In the genomic region with DNA sequence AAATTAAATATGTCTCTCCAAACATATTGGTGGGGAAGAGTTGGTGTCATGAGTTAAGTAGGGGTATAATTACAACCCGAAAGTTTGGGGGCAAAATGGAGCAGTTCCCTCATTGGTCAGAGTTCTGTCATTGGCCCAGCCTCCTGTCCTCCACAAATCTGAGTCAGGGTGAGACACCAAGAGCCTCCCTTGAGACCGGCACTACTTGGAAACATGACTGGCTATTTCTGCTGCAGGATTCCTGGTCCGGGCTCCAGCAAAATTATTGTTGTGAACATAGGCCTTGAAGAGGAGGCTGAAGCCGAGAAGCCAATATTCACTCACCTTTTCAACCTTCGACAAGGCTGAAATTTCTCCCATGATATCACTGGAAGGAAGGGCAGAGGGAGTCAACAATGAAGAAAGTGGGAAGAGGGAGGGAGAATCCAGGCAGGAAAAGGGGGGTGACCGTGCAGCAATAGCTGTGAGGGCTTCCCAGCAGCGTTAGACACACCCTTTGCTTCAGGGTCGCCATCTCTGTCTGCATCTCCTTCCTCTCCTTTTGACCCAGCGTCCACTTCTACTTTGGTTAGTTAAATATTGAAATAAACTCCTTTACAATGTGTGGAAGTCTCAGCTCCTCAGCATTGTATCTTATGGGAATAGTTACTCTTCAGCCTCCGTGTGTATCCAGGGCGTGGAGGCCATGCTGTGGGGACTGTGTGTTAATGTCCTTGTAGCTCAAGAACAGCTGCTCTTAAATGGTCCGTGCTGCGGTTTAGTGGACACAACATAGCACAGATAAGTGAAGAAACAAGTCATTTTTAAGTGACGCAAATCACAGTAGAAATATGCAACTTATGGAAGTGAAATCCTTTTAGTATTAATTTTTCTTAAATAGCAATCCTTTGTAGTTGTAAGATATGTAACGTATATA, we compare ENCODE assay signal across 27 cellular contexts.
DNase-seq lines count a peak whose midpoint lies in the region; ATAC-seq, FAIRE-seq and TF ChIP-seq lines count a peak whose summit lies in the region.
"Had no signal": no experiment of that assay in that cellular context is flagged by ENCODE, and none has a peak within 500 bp of the region (broad histone marks: within the 10 kb centered on the region; RNA-seq: fewer than 3 reads in every experiment).

No MANE protein-coding gene starts in this region.

- peaks cover 9% of the 10 kb centered on the region for H3K27me3 Mint-ChIP-seq in endothelial cell (ENCODE audit: unreplicated experiment)
- H3K27me3 Mint-ChIP-seq in neural progenitor cell (ENCODE audit: insufficient read depth, low read depth), result peaks cover 2% of the 10 kb centered on the region
- H3K27me3 Mint-ChIP-seq: activated CD8-positive, alpha-beta memory T cell treated with anti-CD3 and anti-CD28 coated beads, Interleukin-2, amount 10 ng/mL, durations not matched to agents 7 days and 5 days; stimulated activated naive CD8-positive, alpha-beta T cell treated with anti-CD3 and anti-CD28 coated beads, Interleukin-15, amount 100 ng/mL, for 72 hours had no signal

- H3K27me3 ChIP-seq in neural progenitor cell, result no peaks in the 10 kb centered on the region
- H3K27me3 ChIP-seq: heart right ventricle, vagina had no signal

- H3K9me3 Mint-ChIP-seq in endothelial cell (ENCODE audit: unreplicated experiment) (no peaks in the 10 kb centered on the region), neural progenitor cell (peaks cover 4% of the 10 kb centered on the region)
- H3K9me3 Mint-ChIP-seq: activated T-cell treated with anti-CD3 and anti-CD28 coated beads, Interleukin-2, amount 50 U/mL, for 4 hours; stimulated activated naive CD8-positive, alpha-beta T cell treated with anti-CD3 and anti-CD28 coated beads, Interleukin-15, amount 100 ng/mL, for 72 hours had no signal

- H3K36me3 Mint-ChIP-seq in endothelial cell (ENCODE audit: low read depth, unreplicated experiment) (peaks cover 21% of the 10 kb centered on the region), neural progenitor cell (no peaks in the 10 kb centered on the region)

- H3K4me3 ChIP-seq in neural progenitor cell, result no peak overlapping the region
- H3K4me3 ChIP-seq: heart right ventricle, lung, vagina had no signal

- no peaks in the 10 kb centered on the region for H4K20me1 ChIP-seq in neural progenitor cell (ENCODE audit: low read depth)

- H3K27ac Mint-ChIP-seq in endothelial cell (ENCODE audit: unreplicated experiment) (peak overlapping the region; percentile 82), neural progenitor cell (peak overlapping the region; percentile 33)
- H3K27ac Mint-ChIP-seq: activated CD8-positive, alpha-beta memory T cell treated with anti-CD3 and anti-CD28 coated beads, Interleukin-2, amount 10 ng/mL, durations not matched to agents 7 days and 5 days had no signal

- DNase-seq in NCI-H748 (lab: John Stamatoyannopoulos, UW; ENCODE audit: unreplicated experiment) (peak; percentile 24), NCI-H748 treated with DMSO at 0.1 percent for 48 hours (lab: John Stamatoyannopoulos, UW) (no peak), SHP77 (lab: John Stamatoyannopoulos, UW) (peak; percentile 47 to 62), endothelial cell (ENCODE audit: low spot score) (no peak), neural progenitor cell (ENCODE audit: low spot score) (no peak), urothelium cell line (ENCODE audit: low spot score) (no peak), mesenteric fat pad (ENCODE audit: low spot score) (no peak)
- DNase-seq: activated CD4-positive, alpha-beta T cell treated with anti-CD3 and anti-CD28 coated beads, Interleukin-2, amount 50 U/mL, for 4 hours; activated CD8-positive, alpha-beta memory T cell treated with anti-CD3 and anti-CD28 coated beads, Interleukin-2, amount 10 ng/mL, durations not matched to agents 7 days and 5 days; activated gamma-delta T cell treated with Interleukin-2 at 50 U/mL for 16 hours; activated T-cell treated with anti-CD3 and anti-CD28 coated beads, Interleukin-2, amount 50 U/mL, for 4 hours; central memory CD4-positive, alpha-beta T cell; GF-D8; kidney glomerular epithelial cell; NCI-H187; retina; stimulated activated CD8-positive, alpha-beta memory T cell treated with anti-CD3 and anti-CD28 coated beads, Interleukin-4, amount 100 ng/mL, for 48 hours; stimulated activated naive CD8-positive, alpha-beta T cell treated with anti-CD3 and anti-CD28 coated beads, Interleukin-15, amount 100 ng/mL, for 72 hours; T1000 had no signal

- H3K4me1 Mint-ChIP-seq in endothelial cell (ENCODE audit: unreplicated experiment) (peaks cover 72% of the 10 kb centered on the region), neural progenitor cell (peaks cover 65% of the 10 kb centered on the region)
- H3K4me1 Mint-ChIP-seq: activated CD8-positive, alpha-beta memory T cell treated with anti-CD3 and anti-CD28 coated beads, Interleukin-2, amount 10 ng/mL, durations not matched to agents 7 days and 5 days had no signal

- peaks cover 28% of the 10 kb centered on the region for H3F3A ChIP-seq in neural progenitor cell (ENCODE audit: low read depth)

- no peaks in the 10 kb centered on the region for H3K79me2 ChIP-seq in neural progenitor cell (ENCODE audit: low read depth)
- H3K79me2 ChIP-seq: parathyroid adenoma had no signal

- peak overlapping the region; percentile 1 for H3K4me2 ChIP-seq in neural progenitor cell

- H3K9ac ChIP-seq in neural progenitor cell, result no peak overlapping the region
- H3K9ac ChIP-seq: parathyroid adenoma had no signal

- H3K9me3 ChIP-seq in neural progenitor cell (ENCODE audit: low read depth), result peaks cover 5% of the 10 kb centered on the region
- H3K9me3 ChIP-seq: Caco-2, vagina had no signal

- no peak overlapping the region for H2AFZ ChIP-seq in neural progenitor cell (replicated peaks)
- H2AFZ ChIP-seq: parathyroid adenoma had no signal

- H3K36me3 ChIP-seq in neural progenitor cell, result no peaks in the 10 kb centered on the region
- H3K36me3 ChIP-seq: heart right ventricle, vagina had no signal

- FAIRE-seq in urothelium cell line (lab: Jason Lieb, UNC), result no peak

- no peak overlapping the region for H3K27ac ChIP-seq in neural progenitor cell
- H3K27ac ChIP-seq: C4-2B, parathyroid adenoma, vagina had no signal

- no peak for ATAC-seq in GM18511 (IDR thresholded peaks at IDR 0.05; ENCODE audit: unreplicated experiment)
- ATAC-seq: activated CD8-positive, alpha-beta memory T cell treated with anti-CD3 and anti-CD28 coated beads, Interleukin-2, amount 10 ng/mL, durations not matched to agents 7 days and 5 days; activated T-cell treated with anti-CD3 and anti-CD28 coated beads, Interleukin-2, amount 50 U/mL, for 4 hours; foreskin keratinocyte; stimulated activated naive CD8-positive, alpha-beta T cell treated with anti-CD3 and anti-CD28 coated beads, Interleukin-15, amount 100 ng/mL, for 72 hours had no signal

- H3K4me3 Mint-ChIP-seq in endothelial cell (ENCODE audit: unreplicated experiment), result peak overlapping the region; percentile 75
- no peak overlapping the region for H3K4me3 Mint-ChIP-seq in neural progenitor cell
- H3K4me3 Mint-ChIP-seq: activated CD8-positive, alpha-beta memory T cell treated with anti-CD3 and anti-CD28 coated beads, Interleukin-2, amount 10 ng/mL, durations not matched to agents 7 days and 5 days; activated T-cell treated with anti-CD3 and anti-CD28 coated beads, Interleukin-2, amount 50 U/mL, for 4 hours; stimulated activated naive CD8-positive, alpha-beta T cell treated with anti-CD3 and anti-CD28 coated beads, Interleukin-15, amount 100 ng/mL, for 72 hours had no signal

- peaks cover 42% of the 10 kb centered on the region for H3K4me1 ChIP-seq in neural progenitor cell
- H3K4me1 ChIP-seq: parathyroid adenoma had no signal

- no peak for TF ChIP-seq CTCF in endothelial cell (IDR thresholded peaks at IDR 0.05; ENCODE audit: unreplicated experiment)
- no peak for TF ChIP-seq CTCF in neural progenitor cell (IDR thresholded peaks at IDR 0.05)

Comparison
In these comparisons a context has a peak if more than half of its experiments do, and no peak if none do; other contexts are left out.
1. DNase-seq: peak in NCI-H748 (single experiment) and SHP77 (2 of 2); none in NCI-H748 treated with DMSO at 0.1 percent for 48 hours (single experiment), endothelial cell (single experiment), neural progenitor cell (single experiment), urothelium cell line (single experiment) and mesenteric fat pad (single experiment).